28 cellular contexts compared by ENCODE assay signal in the genomic region with DNA sequence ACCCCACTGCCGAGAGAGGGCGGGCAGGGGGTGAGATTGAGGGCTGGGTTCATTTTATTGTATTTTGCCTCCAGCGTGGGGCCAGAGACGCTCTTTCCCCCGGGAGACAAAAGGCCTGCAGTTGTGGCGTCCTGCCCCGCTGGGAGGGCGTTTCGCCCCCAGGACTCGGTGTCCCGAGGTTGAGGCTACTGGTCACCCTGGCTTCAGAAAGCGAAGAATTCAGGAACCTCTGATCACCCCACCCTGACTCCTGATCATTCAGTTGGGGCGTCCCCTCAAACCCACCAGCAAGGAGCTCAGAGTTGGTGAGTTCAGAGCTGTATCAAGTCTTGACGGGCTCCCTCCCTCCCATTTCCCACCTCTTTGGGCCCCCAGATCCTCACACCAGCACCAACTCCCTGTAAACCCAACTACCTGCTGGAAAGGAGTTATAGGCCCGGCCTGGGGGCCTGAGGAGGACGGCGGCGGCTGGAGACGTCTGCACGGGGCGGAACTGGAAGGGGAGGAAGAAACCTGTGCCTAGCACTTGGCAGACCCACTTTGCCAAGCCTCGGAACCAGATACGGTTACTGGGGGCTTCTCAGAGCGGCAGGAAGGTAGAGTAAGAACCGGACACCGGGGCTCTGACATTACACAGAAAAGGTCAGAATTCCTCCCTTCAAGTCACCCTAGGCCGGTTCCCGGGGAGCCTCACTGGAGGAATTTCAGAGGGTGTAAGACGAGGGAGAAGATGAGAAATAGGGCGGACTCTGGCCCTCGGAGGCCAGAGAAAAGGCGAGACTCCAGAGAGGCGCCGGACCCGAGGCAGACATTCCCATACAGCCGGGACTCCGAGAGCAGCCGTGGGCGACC. TPM values are rescaled to one million over a fixed set of nuclear protein-coding genes. Genes with fewer than 3 reads are reported as not detected.
DNase-seq lines count a peak whose midpoint lies in the region; ATAC-seq and TF ChIP-seq lines count a peak whose summit lies in the region.
"Had no signal": no experiment of that assay in that cellular context is flagged by ENCODE, and none has a peak within 500 bp of the region (broad histone marks: within the 10 kb centered on the region; RNA-seq: fewer than 3 reads in every experiment).

No MANE protein-coding gene starts in this region.

- H3K9ac ChIP-seq in HUES64 (ENCODE audit: low read depth, low read length), result peak overlapping the region; percentile 32; the same call in 1 of the 2 replicates
- H3K9ac ChIP-seq in GM23248, result no peak overlapping the region

- WGBS in HUES64, result 2% methylated on average over 39 of the region's 39 CpGs
- 9% methylated on average over 35 to 38 of the region's 39 CpGs for WGBS in GM23248 (ENCODE audit: low coverage in 1 of 2, low lambda C conversion rate in 2 of 2, missing lambda C conversion rate in 2 of 2), 2 experiments

- H3K4me1 Mint-ChIP-seq in GM23338, result peaks cover 61% of the 10 kb centered on the region
- H3K4me1 Mint-ChIP-seq: activated T-helper 17 cell treated with anti-CD3 and anti-CD28 coated beads, Interleukin-2, amount 50 U/mL, for 72 hours had no signal

- H3K36me3 Mint-ChIP-seq in GM23338 (ENCODE audit: low read depth), result no peaks in the 10 kb centered on the region; the same call in 2 of the 3 replicates
- H3K36me3 Mint-ChIP-seq: CD8-positive, alpha-beta T cell had no signal

- H3K4me1 ChIP-seq in GM23338 (ENCODE audit: insufficient read depth), result peaks cover 44% of the 10 kb centered on the region
- peaks cover 42% of the 10 kb centered on the region for H3K4me1 ChIP-seq in HUES64 (ENCODE audit: insufficient read depth, low read length)
- H3K4me1 ChIP-seq in osteoblast (ENCODE audit: insufficient read depth, low read length), result no peaks in the 10 kb centered on the region
- no peaks in the 10 kb centered on the region for H3K4me1 ChIP-seq in GM23248 (ENCODE audit: insufficient read depth)

- H3K9me3 ChIP-seq in HUES64 (ENCODE audit: insufficient read depth, low read depth, low read length) (no peaks in the 10 kb centered on the region), osteoblast (ENCODE audit: low read depth, low read length) (no peaks in the 10 kb centered on the region), GM23248 (ENCODE audit: low read depth) (no peaks in the 10 kb centered on the region)
- H3K9me3 ChIP-seq: heart left ventricle, thyroid gland had no signal

- H3K27ac ChIP-seq in GM23338 (ENCODE audit: low read depth), result no peak overlapping the region
- H3K27ac ChIP-seq in HUES64 (ENCODE audit: low read depth, low read length), result no peak overlapping the region
- H3K27ac ChIP-seq in osteoblast (ENCODE audit: low read depth, low read length), result no peak overlapping the region
- no peak overlapping the region for H3K27ac ChIP-seq in GM23248
- H3K27ac ChIP-seq: coronary artery, heart left ventricle, thyroid gland had no signal

- H3K9me3 Mint-ChIP-seq in GM23338, result no peaks in the 10 kb centered on the region; the same call in 2 of the 3 replicates
- H3K9me3 Mint-ChIP-seq: activated T-helper 17 cell treated with anti-CD3 and anti-CD28 coated beads, Interleukin-2, amount 50 U/mL, for 72 hours; CD8-positive, alpha-beta T cell; stimulated activated naive CD8-positive, alpha-beta T cell treated with anti-CD3 and anti-CD28 coated beads, Interleukin-15, Interleukin-2, amounts not matched to agents 100 ng/mL and 50 ng/mL, for 24 hours had no signal

- H3K4me3 ChIP-seq in GM23338, result peak overlapping the region; percentile 76
- peak overlapping the region; percentile 58 for H3K4me3 ChIP-seq in HUES64 (ENCODE audit: low read length)
- H3K4me3 ChIP-seq in iPS-11a (ENCODE audit: low read depth, low read length), result peak overlapping the region; percentile 24
- no peak overlapping the region for H3K4me3 ChIP-seq in osteoblast (ENCODE audit: insufficient read depth, low read length)
- H3K4me3 ChIP-seq in GM23248, result no peak overlapping the region
- H3K4me3 ChIP-seq: thyroid gland had no signal

- in situ Hi-C loops in GM23248 (cut with MboI), result no loop called here

- H3K79me2 ChIP-seq in GM23338 (replicated peaks; ENCODE audit: insufficient read depth) (no peaks in the 10 kb centered on the region), osteoblast (ENCODE audit: insufficient read depth, low read length) (no peaks in the 10 kb centered on the region), GM23248 (ENCODE audit: insufficient read depth) (no peaks in the 10 kb centered on the region)

- no peaks in the 10 kb centered on the region for H3K36me3 ChIP-seq in GM23338 (ENCODE audit: insufficient read depth)
- H3K36me3 ChIP-seq in HUES64 (ENCODE audit: insufficient read depth, low read length), result no peaks in the 10 kb centered on the region
- H3K36me3 ChIP-seq in osteoblast (ENCODE audit: insufficient read depth, low read length), result no peaks in the 10 kb centered on the region
- H3K36me3 ChIP-seq in GM23248 (ENCODE audit: low read depth), result no peaks in the 10 kb centered on the region
- H3K36me3 ChIP-seq: heart left ventricle, thyroid gland had no signal

- H4K20me1 ChIP-seq in GM23338 (replicated peaks; ENCODE audit: insufficient read depth), result peaks cover 7% of the 10 kb centered on the region; the same call in 1 of the 2 replicates
- no peaks in the 10 kb centered on the region for H4K20me1 ChIP-seq in osteoblast (ENCODE audit: insufficient read depth, low read length)
- H4K20me1 ChIP-seq in GM23248 (ENCODE audit: insufficient read depth), result no peaks in the 10 kb centered on the region

- H3K9me2 ChIP-seq in GM23338 (ENCODE audit: insufficient read depth), result no peaks in the 10 kb centered on the region
- no peaks in the 10 kb centered on the region for H3K9me2 ChIP-seq in GM23248 (ENCODE audit: insufficient read depth)

- TF ChIP-seq CTCF in GM23338 (conservative IDR thresholded peaks at IDR 0.05; ENCODE audit: low read depth in 2 of 2) (no peak), osteoblast (IDR thresholded peaks at IDR 0.05; ENCODE audit: extremely low read depth, low read depth, low read length) (no peak)

- H3K27me3 Mint-ChIP-seq in GM23338 (ENCODE audit: insufficient read depth, low read depth, poor library complexity), result peaks cover 98% of the 10 kb centered on the region

- peak overlapping the region; percentile 76 for H2AFZ ChIP-seq in GM23338
- no peak overlapping the region for H2AFZ ChIP-seq in osteoblast (ENCODE audit: low read length)
- H2AFZ ChIP-seq in GM23248, result no peak overlapping the region

- H3K27ac Mint-ChIP-seq in GM23338, result no peak overlapping the region
- H3K27ac Mint-ChIP-seq: activated T-helper 17 cell treated with anti-CD3 and anti-CD28 coated beads, Interleukin-2, amount 50 U/mL, for 72 hours; CD8-positive, alpha-beta T cell had no signal

- peaks cover 99% of the 10 kb centered on the region for H3K27me3 ChIP-seq in GM23338 (ENCODE audit: insufficient read depth)
- H3K27me3 ChIP-seq in HUES64 (ENCODE audit: insufficient read depth, low read length), result peaks cover 98% of the 10 kb centered on the region
- H3K27me3 ChIP-seq in osteoblast (ENCODE audit: insufficient read depth, low read length), result peaks cover 79% of the 10 kb centered on the region
- peaks cover 73% of the 10 kb centered on the region for H3K27me3 ChIP-seq in GM23248 (replicated peaks; ENCODE audit: insufficient read depth)

- peaks cover 27% of the 10 kb centered on the region; the same call in 1 of the 2 replicates for H3F3A ChIP-seq in GM23338 (replicated peaks; ENCODE audit: low read depth)
- no peaks in the 10 kb centered on the region for H3F3A ChIP-seq in GM23248 (ENCODE audit: insufficient read depth)

- H3K4me3 Mint-ChIP-seq in GM23338, result peak overlapping the region; percentile 77
- H3K4me3 Mint-ChIP-seq: activated T-helper 17 cell treated with anti-CD3 and anti-CD28 coated beads, Interleukin-2, amount 50 U/mL, for 72 hours; CD8-positive, alpha-beta T cell had no signal

- peak overlapping the region; percentile 99 for H3K4me2 ChIP-seq in GM23338
- H3K4me2 ChIP-seq in osteoblast (ENCODE audit: insufficient read depth, low read length), result no peak overlapping the region
- H3K4me2 ChIP-seq in GM23248 (ENCODE audit: unreplicated experiment), result no peak overlapping the region

- ATAC-seq in GM23338, result peak; percentile 6
- ATAC-seq in HG03521 (IDR thresholded peaks at IDR 0.05; ENCODE audit: unreplicated experiment), result no peak
- ATAC-seq: activated T-helper 17 cell treated with anti-CD3 and anti-CD28 coated beads, Interleukin-2, amount 50 U/mL, for 72 hours; CD8-positive, alpha-beta T cell; heart left ventricle; right cardiac atrium; Right ventricle myocardium inferior had no signal

- peak; percentile 50 for DNase-seq in GM23338 (ENCODE audit: low spot score)
- peak; percentile 74 for DNase-seq in osteoblast (ENCODE audit: insufficient read length, low spot score, missing footprints)
- no peak for DNase-seq in NCI-H2227 (lab: John Stamatoyannopoulos, UW; ENCODE audit: unreplicated experiment)
- DNase-seq in GM23248, result no peak
- DNase-seq: activated CD4-positive, alpha-beta T cell treated with anti-CD3 and anti-CD28 coated beads for 1 hour; amniotic stem cell; CD8-positive, alpha-beta T cell; heart left ventricle; NCI-H1092; NCI-H1930; NCI-H2227 treated with DMSO at 0.1 percent for 48 hours; NCI-H82; OCI-M1; right cardiac atrium; stimulated activated CD4-positive, alpha-beta T cell treated with anti-CD3 and anti-CD28 coated beads, Interleukin-12 subunit alpha, Interleukin-12 subunit beta, amount 100 ng/mL, for 4 hours; stimulated activated CD4-positive, alpha-beta T cell treated with anti-CD3 and anti-CD28 coated beads, Interleukin-4, amount 100 ng/mL, for 4 hours; thyroid gland had no signal

TF ChIP-seq in GM23338, 12 proteins besides CTCF, POLR2A, EP300 and RAD21 (continues in another document):
- TF ChIP-seq JUNB (IDR thresholded peaks at IDR 0.05; ENCODE audit: unreplicated experiment) (no peak), ZNF331 (CRISPR knock-in tag; IDR thresholded peaks at IDR 0.05; ENCODE audit: low read depth) (no peak), ZNF114 (CRISPR knock-in tag; IDR thresholded peaks at IDR 0.05) (no peak), STAT1 (IDR thresholded peaks at IDR 0.05; ENCODE audit: unreplicated experiment) (no peak), NANOG (IDR thresholded peaks at IDR 0.05; ENCODE audit: borderline replicate concordance) (no peak)
- TF ChIP-seq, protein P1, sequence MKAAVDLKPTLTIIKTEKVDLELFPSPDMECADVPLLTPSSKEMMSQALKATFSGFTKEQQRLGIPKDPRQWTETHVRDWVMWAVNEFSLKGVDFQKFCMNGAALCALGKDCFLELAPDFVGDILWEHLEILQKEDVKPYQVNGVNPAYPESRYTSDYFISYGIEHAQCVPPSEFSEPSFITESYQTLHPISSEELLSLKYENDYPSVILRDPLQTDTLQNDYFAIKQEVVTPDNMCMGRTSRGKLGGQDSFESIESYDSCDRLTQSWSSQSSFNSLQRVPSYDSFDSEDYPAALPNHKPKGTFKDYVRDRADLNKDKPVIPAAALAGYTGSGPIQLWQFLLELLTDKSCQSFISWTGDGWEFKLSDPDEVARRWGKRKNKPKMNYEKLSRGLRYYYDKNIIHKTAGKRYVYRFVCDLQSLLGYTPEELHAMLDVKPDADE (IDR thresholded peaks at IDR 0.05), result no peak

RNA-seq across cellular contexts. Expression of a gene that starts 0.8 kb away (rescaled TPM):
- 0.03 TPM in 1 of 2 replicates, not detected in the other for total RNA-seq in GM23338 (2014; rRNA removed; shearing (Covaris generic))
- polyA plus RNA-seq in GM23338 (2016; fragmentation: Nextera tagmentation; extraction: Ambion mirVana), result not detected in 2 replicates
- 0.90 TPM for polyA plus RNA-seq in HUES64 (2013, experiment 1 of 2)
- 2.0 TPM for polyA plus RNA-seq in HUES64 (2013, experiment 2 of 2)
- not detected in 2 replicates for total RNA-seq in osteoblast
- not detected in 2 replicates for total RNA-seq in GM23248 (2014; rRNA removed; shearing (Covaris generic))
- not detected in 2 replicates for polyA plus RNA-seq in GM23248 (2016; fragmentation: Nextera tagmentation; extraction: Ambion mirVana)
- total RNA-seq: activated T-helper 17 cell treated with anti-CD3 and anti-CD28 coated beads, Interleukin-2, amount 50 U/mL, for 72 hours; bronchial epithelial cell; CD8-positive, alpha-beta T cell; fibroblast of lung; heart left ventricle; osteocyte; right cardiac atrium; Right ventricle myocardium inferior had no signal
- polyA plus RNA-seq: fibroblast of lung, heart left ventricle, keratinocyte, right cardiac atrium had no signal

Comparison
In these comparisons a context has a peak if more than half of its experiments do, and no peak if none do; other contexts are left out.
1. DNase-seq: peak in GM23338 (single experiment) and osteoblast (single experiment); none in NCI-H2227 (single experiment) and GM23248 (single experiment).
2. H3K4me3 ChIP-seq: peak in GM23338 (single experiment), HUES64 (single experiment) and iPS-11a (single experiment); none in osteoblast (single experiment) and GM23248 (single experiment).